In genomic region chr17:68822752-68823289, GRCh38 we compare ENCODE assay signal across 30 cellular contexts.
DNase-seq lines count a peak whose midpoint lies in the region; ATAC-seq and TF ChIP-seq lines count a peak whose summit lies in the region.
"Had no signal": no experiment of that assay in that cellular context is flagged by ENCODE, and none has a peak within 500 bp of the region (broad histone marks: within the 10 kb centered on the region; RNA-seq: fewer than 3 reads in every experiment).

No MANE protein-coding gene starts in this region.

- ATAC-seq in Right ventricle myocardium superior (ENCODE audit: poor library complexity) (no peak), RWPE2 (ENCODE audit: low read depth) (no peak), GM21576 (IDR thresholded peaks at IDR 0.05; ENCODE audit: unreplicated experiment) (no peak), HG02798 (IDR thresholded peaks at IDR 0.05; ENCODE audit: poor library complexity, unreplicated experiment) (no peak)
- ATAC-seq: activated T-helper 17 cell treated with anti-CD3 and anti-CD28 coated beads, Interleukin-2, amount 50 U/mL, for 72 hours had no signal

- no peaks in the 10 kb centered on the region for H3K79me2 ChIP-seq in SK-N-SH (ENCODE audit: insufficient read depth)

- H4K20me1 ChIP-seq in SK-N-SH (ENCODE audit: insufficient read depth), result no peaks in the 10 kb centered on the region

- H2BK12ac ChIP-seq in mesenchymal stem cell (ENCODE audit: low read length in 2 of 2), result peak overlapping the region; percentile 12 to 67

- H3K23ac ChIP-seq in mesenchymal stem cell (ENCODE audit: low read length in 2 of 2), result no peak overlapping the region

- TF ChIP-seq CTCF in cardiac muscle cell (IDR thresholded peaks at IDR 0.05; ENCODE audit: low read depth, low read length) (no peak), RWPE2 (IDR thresholded peaks at IDR 0.05; ENCODE audit: poor library complexity, severe bottlenecking) (no peak), SK-N-SH (IDR thresholded peaks at IDR 0.05) (no peak)

- H2BK120ac ChIP-seq in mesenchymal stem cell (ENCODE audit: low read depth, low read length), result peak overlapping the region; percentile 62

- H3K27me3 ChIP-seq in cardiac muscle cell (no peaks in the 10 kb centered on the region), RWPE2 (ENCODE audit: insufficient read depth, poor library complexity, severe bottlenecking) (no peaks in the 10 kb centered on the region), mesenchymal stem cell (ENCODE audit: control insufficient read depth in 1 of 2, insufficient read depth in 1 of 2, low read length in 2 of 2) (no peaks in the 10 kb centered on the region), SK-N-SH (ENCODE audit: insufficient read depth) (no peaks in the 10 kb centered on the region)
- H3K27me3 ChIP-seq: breast epithelium, right atrium auricular region had no signal

- no peak overlapping the region for H2BK5ac ChIP-seq in mesenchymal stem cell (ENCODE audit: low read depth, low read length, poor library complexity, severe bottlenecking)

- H3K27ac ChIP-seq in cardiac muscle cell (peak overlapping the region; percentile 85), RWPE2 (ENCODE audit: poor library complexity, severe bottlenecking) (peak overlapping the region; percentile 53), mesenchymal stem cell (ENCODE audit: low read length, poor library complexity, severe bottlenecking) (no peak overlapping the region), SK-N-SH (ENCODE audit: low read depth in 2 of 2, low read length in 1 of 2) (no peak overlapping the region)
- H3K27ac ChIP-seq: breast epithelium, right atrium auricular region had no signal

- H2AK5ac ChIP-seq in mesenchymal stem cell (ENCODE audit: low read length, severe bottlenecking), result peak overlapping the region; percentile 50

- H3K4me2 ChIP-seq in mesenchymal stem cell (ENCODE audit: low read length, poor library complexity, severe bottlenecking) (no peak overlapping the region), SK-N-SH (no peak overlapping the region)

- H3K4me3 ChIP-seq in cardiac muscle cell, result no peak overlapping the region
- no peak overlapping the region for H3K4me3 ChIP-seq in RWPE2 (ENCODE audit: severe bottlenecking)
- no peak overlapping the region for H3K4me3 ChIP-seq in mesenchymal stem cell (ENCODE audit: insufficient read depth in 1 of 2, low read depth in 1 of 2, low read length in 2 of 2)
- no peak overlapping the region for H3K4me3 ChIP-seq in SK-N-SH (ENCODE audit: low read depth in 2 of 2, low read length in 1 of 2)
- H3K4me3 ChIP-seq: breast epithelium, right atrium auricular region had no signal

- H3K79me1 ChIP-seq in mesenchymal stem cell (replicated peaks; ENCODE audit: low read length, poor library complexity, severe bottlenecking), result no peaks in the 10 kb centered on the region

- H3K9me2 ChIP-seq in SK-N-SH, result no peaks in the 10 kb centered on the region

- CTCF ChIA-PET in SK-N-SH (lab: Yijun Ruan, JAX), result no interaction called here

- H3K4me1 ChIP-seq in cardiac muscle cell (ENCODE audit: low read depth) (peaks cover 32% of the 10 kb centered on the region), RWPE2 (ENCODE audit: insufficient read depth, poor library complexity, severe bottlenecking) (peaks cover 19% of the 10 kb centered on the region), mesenchymal stem cell (ENCODE audit: control insufficient read depth, insufficient read depth, low read depth, low read length) (peaks cover 6% of the 10 kb centered on the region), SK-N-SH (ENCODE audit: control insufficient read depth in 1 of 2, insufficient read depth in 2 of 2, low read depth in 1 of 2, low read length in 1 of 2) (peaks cover 3 to 17% of the 10 kb centered on the region in 2 experiments)
- H3K4me1 ChIP-seq: breast epithelium had no signal

- no peak overlapping the region for H2BK15ac ChIP-seq in mesenchymal stem cell (ENCODE audit: low read depth, poor library complexity, severe bottlenecking)

- H3F3A ChIP-seq in SK-N-SH (replicated peaks; ENCODE audit: insufficient read depth), result peaks cover 7% of the 10 kb centered on the region

- no peak overlapping the region for H4K8ac ChIP-seq in mesenchymal stem cell (ENCODE audit: low read length)

- H3K9ac ChIP-seq in mesenchymal stem cell (ENCODE audit: low read length), result no peak overlapping the region
- H3K9ac ChIP-seq in SK-N-SH, result no peak overlapping the region

- no peak overlapping the region for H3K14ac ChIP-seq in mesenchymal stem cell (ENCODE audit: low read length in 2 of 2)

- H3K9me3 ChIP-seq in cardiac muscle cell (ENCODE audit: low read depth) (no peaks in the 10 kb centered on the region), RWPE2 (ENCODE audit: severe bottlenecking) (no peaks in the 10 kb centered on the region), mesenchymal stem cell (ENCODE audit: control insufficient read depth, low read length) (no peaks in the 10 kb centered on the region), SK-N-SH (no peaks in the 10 kb centered on the region)
- H3K9me3 ChIP-seq: breast epithelium, right atrium auricular region had no signal

- H2AFZ ChIP-seq in mesenchymal stem cell (ENCODE audit: low read depth, low read length), result no peak overlapping the region
- H2AFZ ChIP-seq in SK-N-SH (ENCODE audit: low read depth), result no peak overlapping the region

- peak overlapping the region; percentile 74 for H4K91ac ChIP-seq in mesenchymal stem cell (ENCODE audit: low read length)

- TF ChIP-seq EP300 in SK-N-SH (IDR thresholded peaks at IDR 0.05; ENCODE audit: borderline replicate concordance in 1 of 2, low read depth in 1 of 2, low read length in 1 of 2), result no peak

- H3K4ac ChIP-seq in mesenchymal stem cell (ENCODE audit: low read depth in 1 of 2, low read length in 2 of 2), result peak overlapping the region; percentile 40

- POLR2A ChIA-PET in SK-N-SH (lab: Yijun Ruan, JAX), result no interaction called here

- TF ChIP-seq RAD21 in SK-N-SH (IDR thresholded peaks at IDR 0.05; ENCODE audit: low read length), result no peak

- intact Hi-C loops in Right ventricle myocardium superior (cut with DNase I), result no loop called here

- no peak for DNase-seq in cardiac muscle cell (ENCODE audit: low read depth in 1 of 2, low spot score in 1 of 2)
- DNase-seq in Right ventricle myocardium superior, result no peak
- DNase-seq in RWPE2 (ENCODE audit: low spot score), result no peak
- no peak for DNase-seq in mesenchymal stem cell
- no peak for DNase-seq in SK-N-SH
- no peak for DNase-seq in T1000 (lab: John Stamatoyannopoulos, UW)
- DNase-seq: 8988T; activated CD4-positive, alpha-beta memory T cell treated with anti-CD3 and anti-CD28 coated beads, Interleukin-2, amount 10 ng/mL, durations not matched to agents 7 days and 5 days; activated naive CD4-positive, alpha-beta T cell treated with anti-CD3 and anti-CD28 coated beads, Interleukin-2, amount 10 ng/mL, durations not matched to agents 7 days and 5 days; AML-193; amygdala; CD4-positive, CD25-positive, alpha-beta regulatory T cell; effector CD8-positive, alpha-beta T cell; hippocampal formation; left cardiac atrium; mesendoderm; NCI-H1436 treated with DMSO at 0.1 percent for 48 hours; NCI-H2081 treated with DMSO at 0.1 percent for 48 hours; NCI-H226; NCI-H69; posterior cingulate gyrus; SHP77 treated with DMSO at 0.1 percent for 48 hours; stimulated activated CD4-positive, alpha-beta T cell treated with anti-CD3 and anti-CD28 coated beads, Interleukin-4, amount 100 ng/mL, for 1 hour; SW 1271; trophoblast cell had no signal

- H3K18ac ChIP-seq in mesenchymal stem cell (ENCODE audit: low read depth in 1 of 2, low read length in 2 of 2), result peak overlapping the region; percentile 13 to 81

- 88% methylated on average over 3 of the region's 3 CpGs for WGBS in mesenchymal stem cell
- 34% methylated on average over 3 of the region's 3 CpGs for WGBS in SK-N-SH (ENCODE audit: low lambda C conversion rate)

- no peaks in the 10 kb centered on the region for H3K36me3 ChIP-seq in cardiac muscle cell
- no peaks in the 10 kb centered on the region for H3K36me3 ChIP-seq in RWPE2 (ENCODE audit: low read depth)
- no peaks in the 10 kb centered on the region for H3K36me3 ChIP-seq in mesenchymal stem cell (ENCODE audit: control insufficient read depth in 1 of 2, insufficient read depth in 2 of 2, low read depth in 1 of 2, low read length in 2 of 2)
- H3K36me3 ChIP-seq in SK-N-SH (replicated peaks in 1 of 2; ENCODE audit: control insufficient read depth in 1 of 2, insufficient read depth in 2 of 2, low read length in 1 of 2), result no peaks in the 10 kb centered on the region
- H3K36me3 ChIP-seq: breast epithelium, right atrium auricular region had no signal

TF ChIP-seq in SK-N-SH, 30 proteins besides CTCF, POLR2A, EP300 and RAD21:
- TF ChIP-seq MAX (IDR thresholded peaks at IDR 0.05; ENCODE audit: low read depth) (no peak), SIN3A (IDR thresholded peaks at IDR 0.05; ENCODE audit: borderline replicate concordance, low read depth, low read length) (no peak)

Comparison
In these comparisons a context has a peak if more than half of its experiments do, and no peak if none do; other contexts are left out.
1. H3K27ac ChIP-seq: peak in cardiac muscle cell (single experiment) and RWPE2 (single experiment); none in mesenchymal stem cell (single experiment) and SK-N-SH (0 of 2).